9 cellular contexts compared by ENCODE assay signal in the genomic region with DNA sequence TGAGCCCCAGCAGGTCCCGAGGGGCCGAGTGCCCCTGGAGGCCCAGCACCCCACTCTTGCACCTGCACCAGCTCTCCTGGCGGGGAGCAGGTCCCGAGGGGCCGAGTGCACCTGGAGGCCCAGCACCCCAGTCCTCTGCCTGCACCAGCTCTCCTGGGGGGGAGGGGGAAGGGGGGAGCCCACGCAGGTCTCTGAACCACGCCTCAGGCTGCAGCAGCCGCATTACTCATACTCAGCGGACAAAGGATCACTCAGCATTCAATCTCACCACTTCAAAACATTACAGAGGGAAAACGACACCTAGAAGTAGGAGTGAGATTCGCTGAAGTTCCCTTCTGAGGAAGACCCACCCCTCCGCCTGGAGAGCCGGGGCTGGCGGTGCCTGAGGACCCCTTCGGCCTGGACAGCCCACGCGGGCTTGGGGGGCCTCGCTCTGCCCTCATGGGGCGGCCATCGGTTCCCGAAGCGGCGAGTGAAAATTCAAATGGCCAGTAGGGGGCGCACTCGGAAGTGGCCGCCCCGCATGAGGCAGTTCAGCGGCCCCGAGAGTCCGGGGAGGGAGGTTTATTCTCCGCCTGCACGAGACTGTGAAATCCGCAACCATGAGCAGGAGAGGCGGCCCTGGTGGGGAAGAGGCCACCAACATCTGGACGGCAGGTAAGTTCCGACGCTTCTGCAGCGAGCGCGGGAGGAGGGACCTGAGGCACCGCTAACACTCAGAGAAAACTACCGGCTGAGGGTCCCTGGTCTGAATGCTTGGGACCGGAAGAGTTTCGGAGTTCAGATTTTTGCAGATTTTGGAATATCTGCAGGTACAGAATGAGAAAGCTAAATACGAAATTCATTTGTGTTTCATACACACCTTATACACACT. TPM values are rescaled to one million over a fixed set of nuclear protein-coding genes. Genes with fewer than 3 reads are reported as not detected.
DNase-seq lines count a peak whose midpoint lies in the region; ATAC-seq and TF ChIP-seq lines count a peak whose summit lies in the region.
"Had no signal": no experiment of that assay in that cellular context is flagged by ENCODE, and none has a peak within 500 bp of the region (broad histone marks: within the 10 kb centered on the region; RNA-seq: fewer than 3 reads in every experiment).

No MANE protein-coding gene starts in this region.

- no peaks in the 10 kb centered on the region for H3K27me3 ChIP-seq in CD4-positive, alpha-beta T cell (ENCODE audit: control insufficient read depth, insufficient read depth, low read length)
- H3K27me3 ChIP-seq in trophoblast cell (ENCODE audit: insufficient read depth, low read length): no peaks in the 10 kb centered on the region

- peak overlapping the region; percentile 55 for H2BK120ac ChIP-seq in trophoblast cell (ENCODE audit: insufficient read depth, low read length, poor library complexity)

- H3K9ac ChIP-seq in trophoblast cell (ENCODE audit: low read length): no peak overlapping the region

- no peaks in the 10 kb centered on the region for H3K27me3 Mint-ChIP-seq in CD4-positive, alpha-beta T cell
- no peaks in the 10 kb centered on the region for H3K27me3 Mint-ChIP-seq in activated naive CD8-positive, alpha-beta T cell
- H3K27me3 Mint-ChIP-seq in type B pancreatic cell: no peaks in the 10 kb centered on the region

- POLR2A ChIA-PET in CD4-positive, alpha-beta T cell (lab: Charles Lee): interaction anchor here (0.7 kb wide), 1 partner anchor 16 kb away, joined by 3 read pairs; no protein-coding TSS in a partner anchor

- TF ChIP-seq CTCF in CD4-positive, alpha-beta T cell (IDR thresholded peaks at IDR 0.05): peak; percentile 98
- peak; percentile 98 for TF ChIP-seq CTCF in type B pancreatic cell (conservative IDR thresholded peaks at IDR 0.05)

- peaks cover 9% of the 10 kb centered on the region for H3K79me1 ChIP-seq in trophoblast cell (ENCODE audit: low read length)

- H3K27ac Mint-ChIP-seq in CD4-positive, alpha-beta T cell: no peak overlapping the region
- H3K27ac Mint-ChIP-seq in activated naive CD8-positive, alpha-beta T cell: no peak overlapping the region
- peak overlapping the region; percentile 84 for H3K27ac Mint-ChIP-seq in type B pancreatic cell

- no peaks in the 10 kb centered on the region for H3K9me3 ChIP-seq in CD4-positive, alpha-beta T cell (ENCODE audit: control insufficient read depth, low read length)
- peaks cover under 1% of the 10 kb centered on the region for H3K9me3 ChIP-seq in trophoblast cell (ENCODE audit: insufficient read depth, low read depth, low read length)

- CTCF ChIA-PET in CD4-positive, alpha-beta T cell (lab: Charles Lee): interaction anchor here (1.1 to 1.7 kb wide), 2 partner anchors 17 to 94 kb away, joined by 3 to 9 read pairs; no protein-coding TSS in a partner anchor

- no CpG with 5 or more reads among the region's 45 CpGs for WGBS in trophoblast cell (ENCODE audit: extremely low coverage, insufficient coverage, insufficient read length)

- peak overlapping the region; percentile 59 for H3K4me3 ChIP-seq in trophoblast cell (ENCODE audit: low read depth, low read length)

- H3K4me1 ChIP-seq in trophoblast cell (ENCODE audit: control insufficient read depth in 1 of 2, insufficient read depth in 2 of 2, low read length in 2 of 2): peaks cover 27 to 40% of the 10 kb centered on the region in 2 experiments

- H2BK5ac ChIP-seq in trophoblast cell (ENCODE audit: low read depth, low read length, poor library complexity): peak overlapping the region; percentile 35

- H2AK5ac ChIP-seq in trophoblast cell (ENCODE audit: low read length): no peak overlapping the region

- H4K8ac ChIP-seq in trophoblast cell (ENCODE audit: low read depth, low read length): peak overlapping the region; percentile 25

- H2BK12ac ChIP-seq in trophoblast cell (ENCODE audit: low read length): peak overlapping the region; percentile 19

- intact Hi-C loops in CD4-positive, alpha-beta T cell (cut with DNase I, micrococcal nuclease): loop anchor here (1.0 to 2.0 kb wide), 2 partner anchors 89 to 90 kb away; no protein-coding TSS in a partner anchor
- intact Hi-C loops in Right ventricle myocardium inferior (cut with DNase I): no loop called here

- no peaks in the 10 kb centered on the region for H3K9me3 Mint-ChIP-seq in CD4-positive, alpha-beta T cell
- H3K9me3 Mint-ChIP-seq in activated naive CD8-positive, alpha-beta T cell (ENCODE audit: low read depth): no peaks in the 10 kb centered on the region
- H3K9me3 Mint-ChIP-seq in type B pancreatic cell: no peaks in the 10 kb centered on the region

- no peak overlapping the region for H3K23ac ChIP-seq in trophoblast cell (ENCODE audit: low read length)

- H3K4me2 ChIP-seq in trophoblast cell (ENCODE audit: low read length): peak overlapping the region; percentile 77

- H3K79me2 ChIP-seq in trophoblast cell (ENCODE audit: control insufficient read depth, insufficient read depth, low read length, poor library complexity): peaks cover 4% of the 10 kb centered on the region

- H3K14ac ChIP-seq in trophoblast cell (ENCODE audit: low read length): peak overlapping the region; percentile 16

- peaks cover 8% of the 10 kb centered on the region for H3K4me1 Mint-ChIP-seq in CD4-positive, alpha-beta T cell (ENCODE audit: low read depth)
- peaks cover 8% of the 10 kb centered on the region for H3K4me1 Mint-ChIP-seq in activated naive CD8-positive, alpha-beta T cell (ENCODE audit: low read depth)
- peaks cover 33% of the 10 kb centered on the region for H3K4me1 Mint-ChIP-seq in type B pancreatic cell (ENCODE audit: unreplicated experiment)

- peak overlapping the region; percentile 5 for H4K12ac ChIP-seq in trophoblast cell (ENCODE audit: low read depth, low read length)

- ATAC-seq in CD4-positive, alpha-beta T cell (ENCODE audit: poor library complexity): peak; percentile 84
- peak; percentile 90 for ATAC-seq in GM19351 (IDR thresholded peaks at IDR 0.05; ENCODE audit: unreplicated experiment)
- peak; percentile 62 for ATAC-seq in HG03520 (IDR thresholded peaks at IDR 0.05; ENCODE audit: unreplicated experiment)
- ATAC-seq in SK-N-SH treated with all-trans-retinoic acid at 6 μM for 48 hours: peak; percentile 75
- peak; percentile 71 for ATAC-seq in Right ventricle myocardium inferior

- peak overlapping the region; percentile 20 for H3K4me3 Mint-ChIP-seq in CD4-positive, alpha-beta T cell
- H3K4me3 Mint-ChIP-seq in activated naive CD8-positive, alpha-beta T cell: peak overlapping the region; percentile 63
- peak overlapping the region; percentile 86 for H3K4me3 Mint-ChIP-seq in type B pancreatic cell

- H3K36me3 ChIP-seq in trophoblast cell (ENCODE audit: control insufficient read depth in 1 of 2, insufficient read depth in 2 of 2, low read length in 2 of 2): peaks cover under 1 to 4% of the 10 kb centered on the region in 2 experiments

- no peaks in the 10 kb centered on the region for H3K36me3 Mint-ChIP-seq in CD4-positive, alpha-beta T cell (ENCODE audit: low read depth)
- no peaks in the 10 kb centered on the region for H3K36me3 Mint-ChIP-seq in activated naive CD8-positive, alpha-beta T cell
- no peaks in the 10 kb centered on the region for H3K36me3 Mint-ChIP-seq in type B pancreatic cell

- H2AFZ ChIP-seq in trophoblast cell (ENCODE audit: insufficient read depth, low read length, poor library complexity): no peak overlapping the region

- H3K4ac ChIP-seq in trophoblast cell (ENCODE audit: low read depth, low read length): no peak overlapping the region

- peak overlapping the region; percentile 60 for H3K18ac ChIP-seq in trophoblast cell (ENCODE audit: low read length)

- H3K27ac ChIP-seq in CD4-positive, alpha-beta T cell (ENCODE audit: low read depth, low read length): no peak overlapping the region
- H3K27ac ChIP-seq in trophoblast cell (ENCODE audit: low read depth, low read length): no peak overlapping the region
- H3K27ac ChIP-seq: epithelial cell of prostate had no signal

- peak; percentile 48 to 78 (median 65) for DNase-seq in CD4-positive, alpha-beta T cell
- DNase-seq in Right ventricle myocardium inferior (ENCODE audit: missing footprints) (peak; percentile 82), trophoblast cell (peak; percentile 75 to 89), type B pancreatic cell (ENCODE audit: extremely low spot score, unreplicated experiment) (peak; percentile 84)

- H4K91ac ChIP-seq in trophoblast cell (ENCODE audit: low read depth, low read length): peak overlapping the region; percentile 76

TF ChIP-seq in SK-N-SH treated with all-trans-retinoic acid at 6 μM for 48 hours, 23 proteins besides CTCF, POLR2A, EP300 and RAD21:
- TF ChIP-seq, protein P1, sequence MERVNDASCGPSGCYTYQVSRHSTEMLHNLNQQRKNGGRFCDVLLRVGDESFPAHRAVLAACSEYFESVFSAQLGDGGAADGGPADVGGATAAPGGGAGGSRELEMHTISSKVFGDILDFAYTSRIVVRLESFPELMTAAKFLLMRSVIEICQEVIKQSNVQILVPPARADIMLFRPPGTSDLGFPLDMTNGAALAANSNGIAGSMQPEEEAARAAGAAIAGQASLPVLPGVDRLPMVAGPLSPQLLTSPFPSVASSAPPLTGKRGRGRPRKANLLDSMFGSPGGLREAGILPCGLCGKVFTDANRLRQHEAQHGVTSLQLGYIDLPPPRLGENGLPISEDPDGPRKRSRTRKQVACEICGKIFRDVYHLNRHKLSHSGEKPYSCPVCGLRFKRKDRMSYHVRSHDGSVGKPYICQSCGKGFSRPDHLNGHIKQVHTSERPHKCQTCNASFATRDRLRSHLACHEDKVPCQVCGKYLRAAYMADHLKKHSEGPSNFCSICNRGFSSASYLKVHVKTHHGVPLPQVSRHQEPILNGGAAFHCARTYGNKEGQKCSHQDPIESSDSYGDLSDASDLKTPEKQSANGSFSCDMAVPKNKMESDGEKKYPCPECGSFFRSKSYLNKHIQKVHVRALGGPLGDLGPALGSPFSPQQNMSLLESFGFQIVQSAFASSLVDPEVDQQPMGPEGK (CRISPR knock-in tag; IDR thresholded peaks at IDR 0.05; ENCODE audit: borderline replicate concordance): peak; percentile 91; the same call in 1 of the 2 replicates
- 0 out of 2 replicates have a peak, but pooled peaks have one; percentile 40 for TF ChIP-seq ZFP3 (CRISPR knock-in tag; IDR thresholded peaks at IDR 0.05)
- no peak for TF ChIP-seq GLIS3 (CRISPR knock-in tag; IDR thresholded peaks at IDR 0.05)
- no peak for TF ChIP-seq ARNTL (CRISPR knock-in tag; IDR thresholded peaks at IDR 0.05; ENCODE audit: borderline replicate concordance, low read depth)

RNA-seq across cellular contexts. Expression of a gene that starts 1.1 kb away (rescaled TPM):
- total RNA-seq in CD4-positive, alpha-beta T cell: not detected
- total RNA-seq in Right ventricle myocardium inferior (3.6 TPM), type B pancreatic cell (ENCODE audit: low replicate concordance) (2.5 and 5.0 TPM in 2 replicates)
- 5.2 and 5.3 TPM in 2 replicates for polyA plus RNA-seq in trophoblast cell (2013)

RNA-seq across cellular contexts. Expression of a gene that starts 42.5 kb away (rescaled TPM):
- total RNA-seq in CD4-positive, alpha-beta T cell: 10 to 100 TPM in 1 of 2 experiments, 1 to 10 TPM in 1; 9.9 to 13.7 TPM
- total RNA-seq in Right ventricle myocardium inferior (30.6 TPM), type B pancreatic cell (ENCODE audit: low replicate concordance) (1.2 TPM in 2 replicates)
- polyA plus RNA-seq in trophoblast cell (2013): 5.6 and 6.0 TPM in 2 replicates

Comparison
In these comparisons a context has a peak if more than half of its experiments do, and no peak if none do; other contexts are left out.
1. H3K4me3 Mint-ChIP-seq: peak in every context shown above with its lines; median percentile 86 in type B pancreatic cell; 63 in activated naive CD8-positive, alpha-beta T cell; 20 in CD4-positive, alpha-beta T cell.